Comparison of ENCODE assay signal across 1 cellular context in the genomic region with DNA sequence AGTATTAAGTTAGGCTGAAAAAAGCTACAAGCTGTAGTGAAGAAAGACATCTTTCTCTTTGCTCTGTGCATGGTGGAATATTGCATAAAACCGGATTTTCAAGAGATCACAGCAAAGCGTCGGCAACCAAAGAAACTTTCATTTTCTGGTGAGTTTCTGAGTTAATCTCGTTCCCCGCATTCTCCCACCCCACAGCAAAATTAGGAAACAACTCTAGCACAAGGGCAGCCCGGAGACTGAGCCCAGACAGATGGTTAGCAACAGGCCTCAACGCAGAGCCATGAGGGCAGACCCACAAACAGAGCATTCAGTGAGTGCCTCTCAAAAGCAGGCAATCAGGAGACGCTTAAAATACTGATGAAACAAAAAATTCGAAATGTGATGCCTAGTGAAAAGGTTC.
TF ChIP-seq lines count a peak whose summit lies in the region.

No MANE protein-coding gene starts in this region.

TF ChIP-seq in H1, 55 proteins besides CTCF, POLR2A, EP300 and RAD21 (continued from another document):
- TF ChIP-seq, protein P1, sequence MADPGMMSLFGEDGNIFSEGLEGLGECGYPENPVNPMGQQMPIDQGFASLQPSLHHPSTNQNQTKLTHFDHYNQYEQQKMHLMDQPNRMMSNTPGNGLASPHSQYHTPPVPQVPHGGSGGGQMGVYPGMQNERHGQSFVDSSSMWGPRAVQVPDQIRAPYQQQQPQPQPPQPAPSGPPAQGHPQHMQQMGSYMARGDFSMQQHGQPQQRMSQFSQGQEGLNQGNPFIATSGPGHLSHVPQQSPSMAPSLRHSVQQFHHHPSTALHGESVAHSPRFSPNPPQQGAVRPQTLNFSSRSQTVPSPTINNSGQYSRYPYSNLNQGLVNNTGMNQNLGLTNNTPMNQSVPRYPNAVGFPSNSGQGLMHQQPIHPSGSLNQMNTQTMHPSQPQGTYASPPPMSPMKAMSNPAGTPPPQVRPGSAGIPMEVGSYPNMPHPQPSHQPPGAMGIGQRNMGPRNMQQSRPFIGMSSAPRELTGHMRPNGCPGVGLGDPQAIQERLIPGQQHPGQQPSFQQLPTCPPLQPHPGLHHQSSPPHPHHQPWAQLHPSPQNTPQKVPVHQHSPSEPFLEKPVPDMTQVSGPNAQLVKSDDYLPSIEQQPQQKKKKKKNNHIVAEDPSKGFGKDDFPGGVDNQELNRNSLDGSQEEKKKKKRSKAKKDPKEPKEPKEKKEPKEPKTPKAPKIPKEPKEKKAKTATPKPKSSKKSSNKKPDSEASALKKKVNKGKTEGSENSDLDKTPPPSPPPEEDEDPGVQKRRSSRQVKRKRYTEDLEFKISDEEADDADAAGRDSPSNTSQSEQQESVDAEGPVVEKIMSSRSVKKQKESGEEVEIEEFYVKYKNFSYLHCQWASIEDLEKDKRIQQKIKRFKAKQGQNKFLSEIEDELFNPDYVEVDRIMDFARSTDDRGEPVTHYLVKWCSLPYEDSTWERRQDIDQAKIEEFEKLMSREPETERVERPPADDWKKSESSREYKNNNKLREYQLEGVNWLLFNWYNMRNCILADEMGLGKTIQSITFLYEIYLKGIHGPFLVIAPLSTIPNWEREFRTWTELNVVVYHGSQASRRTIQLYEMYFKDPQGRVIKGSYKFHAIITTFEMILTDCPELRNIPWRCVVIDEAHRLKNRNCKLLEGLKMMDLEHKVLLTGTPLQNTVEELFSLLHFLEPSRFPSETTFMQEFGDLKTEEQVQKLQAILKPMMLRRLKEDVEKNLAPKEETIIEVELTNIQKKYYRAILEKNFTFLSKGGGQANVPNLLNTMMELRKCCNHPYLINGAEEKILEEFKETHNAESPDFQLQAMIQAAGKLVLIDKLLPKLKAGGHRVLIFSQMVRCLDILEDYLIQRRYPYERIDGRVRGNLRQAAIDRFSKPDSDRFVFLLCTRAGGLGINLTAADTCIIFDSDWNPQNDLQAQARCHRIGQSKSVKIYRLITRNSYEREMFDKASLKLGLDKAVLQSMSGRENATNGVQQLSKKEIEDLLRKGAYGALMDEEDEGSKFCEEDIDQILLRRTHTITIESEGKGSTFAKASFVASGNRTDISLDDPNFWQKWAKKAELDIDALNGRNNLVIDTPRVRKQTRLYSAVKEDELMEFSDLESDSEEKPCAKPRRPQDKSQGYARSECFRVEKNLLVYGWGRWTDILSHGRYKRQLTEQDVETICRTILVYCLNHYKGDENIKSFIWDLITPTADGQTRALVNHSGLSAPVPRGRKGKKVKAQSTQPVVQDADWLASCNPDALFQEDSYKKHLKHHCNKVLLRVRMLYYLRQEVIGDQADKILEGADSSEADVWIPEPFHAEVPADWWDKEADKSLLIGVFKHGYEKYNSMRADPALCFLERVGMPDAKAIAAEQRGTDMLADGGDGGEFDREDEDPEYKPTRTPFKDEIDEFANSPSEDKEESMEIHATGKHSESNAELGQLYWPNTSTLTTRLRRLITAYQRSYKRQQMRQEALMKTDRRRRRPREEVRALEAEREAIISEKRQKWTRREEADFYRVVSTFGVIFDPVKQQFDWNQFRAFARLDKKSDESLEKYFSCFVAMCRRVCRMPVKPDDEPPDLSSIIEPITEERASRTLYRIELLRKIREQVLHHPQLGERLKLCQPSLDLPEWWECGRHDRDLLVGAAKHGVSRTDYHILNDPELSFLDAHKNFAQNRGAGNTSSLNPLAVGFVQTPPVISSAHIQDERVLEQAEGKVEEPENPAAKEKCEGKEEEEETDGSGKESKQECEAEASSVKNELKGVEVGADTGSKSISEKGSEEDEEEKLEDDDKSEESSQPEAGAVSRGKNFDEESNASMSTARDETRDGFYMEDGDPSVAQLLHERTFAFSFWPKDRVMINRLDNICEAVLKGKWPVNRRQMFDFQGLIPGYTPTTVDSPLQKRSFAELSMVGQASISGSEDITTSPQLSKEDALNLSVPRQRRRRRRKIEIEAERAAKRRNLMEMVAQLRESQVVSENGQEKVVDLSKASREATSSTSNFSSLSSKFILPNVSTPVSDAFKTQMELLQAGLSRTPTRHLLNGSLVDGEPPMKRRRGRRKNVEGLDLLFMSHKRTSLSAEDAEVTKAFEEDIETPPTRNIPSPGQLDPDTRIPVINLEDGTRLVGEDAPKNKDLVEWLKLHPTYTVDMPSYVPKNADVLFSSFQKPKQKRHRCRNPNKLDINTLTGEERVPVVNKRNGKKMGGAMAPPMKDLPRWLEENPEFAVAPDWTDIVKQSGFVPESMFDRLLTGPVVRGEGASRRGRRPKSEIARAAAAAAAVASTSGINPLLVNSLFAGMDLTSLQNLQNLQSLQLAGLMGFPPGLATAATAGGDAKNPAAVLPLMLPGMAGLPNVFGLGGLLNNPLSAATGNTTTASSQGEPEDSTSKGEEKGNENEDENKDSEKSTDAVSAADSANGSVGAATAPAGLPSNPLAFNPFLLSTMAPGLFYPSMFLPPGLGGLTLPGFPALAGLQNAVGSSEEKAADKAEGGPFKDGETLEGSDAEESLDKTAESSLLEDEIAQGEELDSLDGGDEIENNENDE (IDR thresholded peaks at IDR 0.05; ENCODE audit: insufficient replicate concordance, low read length) = no peak
- TF ChIP-seq SIRT6 (IDR thresholded peaks at IDR 0.05; ENCODE audit: low read length) = no peak
- no peak for TF ChIP-seq MAFK (IDR thresholded peaks at IDR 0.05; ENCODE audit: low read depth, low read length)
- no peak for TF ChIP-seq JUN (IDR thresholded peaks at IDR 0.05; ENCODE audit: low read depth, low read length)
